Comparison of ENCODE assay signal across 4 cellular contexts in the genomic region with DNA sequence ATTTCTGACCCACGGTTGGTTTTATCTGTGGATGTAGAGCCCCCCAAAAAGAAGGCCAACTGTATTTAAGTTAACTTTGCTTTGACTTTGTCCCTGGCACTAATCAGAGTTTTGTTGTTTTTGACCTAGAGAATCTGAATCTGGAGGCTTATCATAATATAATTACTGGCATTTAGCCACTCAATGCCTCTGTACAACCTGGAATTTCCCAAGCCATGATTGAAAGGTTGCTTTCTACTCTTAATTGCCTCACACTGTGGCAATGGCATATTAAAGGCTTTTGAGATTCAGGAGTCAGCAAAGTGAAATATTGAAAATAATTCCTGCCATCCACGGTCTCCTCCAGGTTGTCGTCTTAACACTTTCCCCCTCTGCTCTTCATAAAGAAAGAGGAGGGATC.
"Had no signal": no experiment of that assay in that cellular context is flagged by ENCODE, and none has a peak within 500 bp of the region (broad histone marks: within the 10 kb centered on the region; RNA-seq: fewer than 3 reads in every experiment).

No MANE protein-coding gene starts in this region.

- DNase-seq: H9, HCEC 1CT, IMR-90 had no signal

- H3K4me3 ChIP-seq: GM23338 had no signal

- ATAC-seq: GM23338 had no signal
